ENCODE assay signal across 12 cellular contexts in the genomic region with DNA sequence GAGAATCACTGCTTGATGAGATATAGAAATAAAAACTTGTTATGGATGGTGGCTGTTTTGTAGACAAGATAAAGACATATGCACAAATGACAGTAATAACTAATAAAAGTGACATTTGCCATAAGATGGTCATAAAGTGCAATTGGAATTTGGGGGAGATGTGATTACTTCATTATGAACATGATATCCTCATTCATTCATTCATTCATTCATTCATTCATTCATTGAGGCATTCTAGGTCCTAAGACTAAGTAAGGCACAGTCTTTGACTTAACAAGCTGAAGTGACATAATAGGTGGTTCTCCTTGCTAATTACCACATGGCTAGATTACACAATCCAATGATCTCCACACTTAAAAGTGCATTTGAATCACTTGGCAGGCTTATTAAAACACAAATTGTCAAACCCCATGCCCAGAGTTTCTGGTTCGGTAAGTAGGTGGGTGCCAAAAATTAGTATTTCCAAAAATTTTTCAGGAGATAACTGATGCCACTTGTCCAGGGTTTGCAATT. TPM values are rescaled to one million over a fixed set of nuclear protein-coding genes. Genes with fewer than 3 reads are reported as not detected.
DNase-seq lines count a peak whose midpoint lies in the region; ATAC-seq, FAIRE-seq and TF ChIP-seq lines count a peak whose summit lies in the region.
"Had no signal": no experiment of that assay in that cellular context is flagged by ENCODE, and none has a peak within 500 bp of the region (broad histone marks: within the 10 kb centered on the region; RNA-seq: fewer than 3 reads in every experiment).

No MANE protein-coding gene starts in this region.

- H3K36me3 ChIP-seq in GM12878 (ENCODE audit: control insufficient read depth in 2 of 2, insufficient read depth in 2 of 2, low read length in 1 of 2) = no peaks in the 10 kb centered on the region
- H3K36me3 ChIP-seq: Peyer's patch had no signal

- H3K4me1 ChIP-seq in GM12878 (ENCODE audit: control insufficient read depth, insufficient read depth, low read length) = no peaks in the 10 kb centered on the region
- H3K4me1 ChIP-seq: Peyer's patch had no signal

- H4K20me1 ChIP-seq in GM12878 (ENCODE audit: control insufficient read depth, insufficient read depth) = no peaks in the 10 kb centered on the region
- H4K20me1 ChIP-seq: BLaER1 treated with 17β-estradiol and CSF1 and Interleukin-3, amounts not matched to agents 10 nM and 100 nM had no signal

- no peaks in the 10 kb centered on the region for H3K79me2 ChIP-seq in GM12878 (ENCODE audit: control insufficient read depth, insufficient read depth, low read length)

- ATAC-seq in GM12878 (no peak), GM21576 (IDR thresholded peaks at IDR 0.05; ENCODE audit: unreplicated experiment) (no peak), GM18511 (IDR thresholded peaks at IDR 0.05; ENCODE audit: unreplicated experiment) (no peak)

- H3K4me3 ChIP-seq in HL-60 (replicated peaks; ENCODE audit: insufficient read depth, low read length) = no peak overlapping the region
- H3K4me3 ChIP-seq in GM12878 = no peak overlapping the region
- H3K4me3 ChIP-seq: BLaER1 treated with 17β-estradiol and CSF1 and Interleukin-3, amounts not matched to agents 10 nM and 100 nM; Peyer's patch had no signal

- CTCF ChIA-PET in GM12878 (lab: Yijun Ruan, JAX) (no interaction called here), GM10248 (lab: Yijun Ruan, JAX) (no interaction called here)

- in situ Hi-C loops in GM12878 (cut with MboI) = no loop called here

- 100% methylated on average over 1 of the region's 1 CpG for WGBS in GM12878 (ENCODE audit: insufficient coverage, insufficient replicate concordance, low lambda C conversion rate, missing lambda C conversion rate)

- no peak for TF ChIP-seq RAD21 in GM12878 (IDR thresholded peaks at IDR 0.05; ENCODE audit: insufficient read depth, low read depth, low read length)

- TF ChIP-seq CTCF in HL-60 (IDR thresholded peaks at IDR 0.05; ENCODE audit: insufficient read depth, low read length) = no peak
- TF ChIP-seq CTCF in GM12878 (IDR thresholded peaks at IDR 0.05 in 2 of 3, conservative IDR thresholded peaks at IDR 0.05 in 1 of 3; ENCODE audit: control insufficient read depth in 2 of 3, extremely low read depth in 1 of 3, insufficient read depth in 1 of 3, low read depth in 3 of 3, low read length in 3 of 3) = no peak
- no peak for TF ChIP-seq CTCF in GM10248 (IDR thresholded peaks at IDR 0.05; ENCODE audit: control extremely low read depth, extremely low read depth, low read depth, missing control alignments)

- no peak overlapping the region for H2AFZ ChIP-seq in GM12878 (ENCODE audit: control insufficient read depth, low read depth, low read length)

- H3K27ac ChIP-seq in HL-60 (replicated peaks) (no peak overlapping the region), GM12878 (ENCODE audit: control insufficient read depth, insufficient read depth) (no peak overlapping the region)
- H3K27ac ChIP-seq: BLaER1 treated with 17β-estradiol and CSF1 and Interleukin-3, amounts not matched to agents 10 nM and 100 nM; Peyer's patch had no signal

- H3K9me3 ChIP-seq in GM12878 (replicated peaks; ENCODE audit: control insufficient read depth, insufficient read depth, low read length) = no peaks in the 10 kb centered on the region
- H3K9me3 ChIP-seq: Peyer's patch had no signal

- SMC1A ChIA-PET in GM12878 (lab: Charles Lee; ENCODE audit: uncharacterized antibody, unreplicated experiment) = no interaction called here

- DNase-seq in HL-60 (ENCODE audit: low read depth in 1 of 2, low spot score in 1 of 2) = peak; percentile 33 to 60
- DNase-seq in NOMO-1 (lab: John Stamatoyannopoulos, UW; ENCODE audit: unreplicated experiment in 2 of 2) = peak; percentile 45 to 84
- no peak for DNase-seq in GM12878 (ENCODE audit: low read depth, low spot score)
- DNase-seq in renal cortical epithelial cell (ENCODE audit: low read depth) = peak; percentile 45
- DNase-seq in GM10248 (ENCODE audit: extremely low spot score) = no peak
- DNase-seq: NCI-H1105, NCI-H1694 treated with DMSO at 0.1 percent for 48 hours, Peyer's patch, Right ventricle myocardium superior had no signal

- no peak overlapping the region for H3K4me2 ChIP-seq in GM12878 (ENCODE audit: control insufficient read depth, insufficient read depth)

- H3K9ac ChIP-seq in GM12878 (ENCODE audit: control insufficient read depth, insufficient read depth, low read length) = no peak overlapping the region
- H3K9ac ChIP-seq: BLaER1 treated with 17β-estradiol and CSF1 and Interleukin-3, amounts not matched to agents 10 nM and 100 nM had no signal

- no TSS peak for BruUV-seq in GM12878 (replicated peaks; lab: Mats Ljungman, UMichigan)

- POLR2A ChIA-PET in GM12878 (lab: Charles Lee) = no interaction called here
- POLR2A ChIA-PET in GM10248 (lab: Yijun Ruan, JAX) = no interaction called here

- FAIRE-seq in GM12878 (lab: Jason Lieb, UNC) = no peak

- intact Hi-C loops in GM12878 (cut with micrococcal nuclease; ENCODE audit: unreplicated experiment) = no loop called here

- RAD21 ChIA-PET in GM12878 (lab: Charles Lee; ENCODE audit: unreplicated experiment) = no interaction called here

- H3K27me3 ChIP-seq in HL-60 (ENCODE audit: insufficient read depth, poor library complexity, severe bottlenecking) (no peaks in the 10 kb centered on the region), GM12878 (replicated peaks in 1 of 2; ENCODE audit: control insufficient read depth in 2 of 2, insufficient read depth in 2 of 2, low read length in 1 of 2) (no peaks in the 10 kb centered on the region)
- H3K27me3 ChIP-seq: BLaER1 treated with 17β-estradiol and CSF1 and Interleukin-3, amounts not matched to agents 10 nM and 100 nM; Peyer's patch had no signal

- no peak for TF ChIP-seq POLR2A in GM12878 (IDR thresholded peaks at IDR 0.05; ENCODE audit: low read depth, low read length)

- TF ChIP-seq EP300 in GM12878 (IDR thresholded peaks at IDR 0.05; ENCODE audit: borderline replicate concordance in 1 of 2, control insufficient read depth in 1 of 2, low read depth in 2 of 2, low read length in 2 of 2) = no peak

TF ChIP-seq in GM12878, 131 proteins besides CTCF, POLR2A, EP300 and RAD21:
- TF ChIP-seq ZNF24 (IDR thresholded peaks at IDR 0.05) (peak; percentile 81; the same call in 1 of the 2 replicates), SMARCA5 (IDR thresholded peaks at IDR 0.05) (no peak), GABPA (IDR thresholded peaks at IDR 0.05; ENCODE audit: low read depth) (no peak), SMAD5 (IDR thresholded peaks at IDR 0.05; ENCODE audit: low read depth) (no peak)

RNA-seq across cellular contexts. Expression of gene RAP2B, which starts 18.9 kb away (rescaled TPM):
- 8.1 and 9.5 TPM in 2 replicates for total RNA-seq in GM12878 (2013; cell fraction: nucleolus; rRNA removed)
- 13.8 and 14.5 TPM in 2 replicates for total RNA-seq in GM12878 (2014; rRNA removed)
- total RNA-seq in GM12878 (2014; rRNA removed; fragmentation: Illumina TruSeq; extraction: Trizol) = 9.4 and 10.2 TPM in 2 replicates
- total RNA-seq in GM12878 (2021) = 15.1 and 16.0 TPM in 2 replicates
- polyA plus RNA-seq in GM12878 (2011; ENCODE audit: low read depth) = 3.8 TPM
- 6.1 and 7.6 TPM in 2 replicates for polyA plus RNA-seq in GM12878 (2011; rRNA removed)
- 6.7 and 6.8 TPM in 2 replicates for polyA plus RNA-seq in GM12878 (2011; cell fraction: cytosol; rRNA removed)
- 4.5 and 5.7 TPM in 2 replicates for polyA plus RNA-seq in GM12878 (2011; cell fraction: nucleus; rRNA removed)
- polyA plus RNA-seq in GM12878 (2012) = 6.7 TPM in 2 replicates
- polyA plus RNA-seq in GM12878 (2014; fragmentation: Illumina TruSeq; extraction: Trizol) = 5.9 and 6.4 TPM in 2 replicates
- polyA plus RNA-seq in GM12878 (2014; fragmentation: Nextera tagmentation; extraction: Ambion mirVana) = 10 to 100 TPM in 1 of 2 experiments, 1 to 10 TPM in 1; 7.0 to 15.2 TPM
- polyA plus RNA-seq in GM12878 (2014; rRNA removed) = 7.5 and 7.7 TPM in 2 replicates
- polyA plus RNA-seq in GM12878 (2016; fragmentation: Nextera tagmentation; extraction: Ambion mirVana) = 10 to 100 TPM; 20.0 to 21.3 TPM
- polyA minus RNA-seq in GM12878 (2011; rRNA and poly(A)+ RNA removed) = 9.7 and 14.4 TPM in 2 replicates
- 8.1 and 9.9 TPM in 2 replicates for polyA minus RNA-seq in GM12878 (2011; cell fraction: cytosol; rRNA and poly(A)+ RNA removed)
- polyA minus RNA-seq in GM12878 (2011; cell fraction: nucleus; rRNA and poly(A)+ RNA removed) = 7.6 and 10.8 TPM in 2 replicates
- 16.0 and 53.5 TPM in 2 replicates for total RNA-seq in renal cortical epithelial cell

Comparison
In these comparisons a context has a peak if more than half of its experiments do, and no peak if none do; other contexts are left out.
1. DNase-seq: peak in HL-60 (2 of 2), NOMO-1 (2 of 2) and renal cortical epithelial cell (single experiment); none in GM12878 (single experiment) and GM10248 (single experiment).